In the genomic region with DNA sequence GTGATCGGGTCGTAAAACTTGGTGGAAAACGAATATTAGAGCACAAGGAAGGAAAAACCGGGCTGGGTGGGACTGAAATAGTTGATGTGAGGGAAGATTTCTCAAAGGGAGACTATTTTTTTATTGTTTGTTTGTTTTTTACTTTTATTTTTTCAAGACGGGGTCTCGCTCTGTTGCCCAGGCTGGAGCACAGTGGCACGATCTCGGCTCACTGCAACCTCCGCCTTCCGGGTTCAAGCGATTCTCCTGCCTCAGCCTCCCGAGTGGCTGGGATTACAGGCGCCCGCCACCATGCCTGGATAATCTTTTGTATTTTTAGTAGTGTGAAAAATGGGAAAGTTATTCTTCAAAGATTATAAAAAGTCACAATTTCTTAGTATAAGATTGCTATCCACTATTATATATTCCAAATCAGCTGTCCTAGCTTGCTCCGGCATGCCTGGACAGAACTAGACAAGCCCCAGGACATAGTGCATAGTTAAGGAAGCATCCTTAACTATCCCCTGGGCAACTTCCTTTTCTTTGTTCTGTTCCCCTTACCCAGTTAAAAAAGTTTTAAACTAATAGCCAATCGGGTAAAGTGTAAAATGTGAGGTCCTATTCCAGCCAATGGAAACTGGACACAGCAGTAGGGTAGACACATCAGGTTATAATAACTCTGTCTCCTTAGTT, we compare ENCODE assay signal across 8 cellular contexts. TPM values are rescaled to one million over a fixed set of nuclear protein-coding genes. Genes with fewer than 3 reads are reported as not detected.
DNase-seq lines count a peak whose midpoint lies in the region; ATAC-seq and TF ChIP-seq lines count a peak whose summit lies in the region.
"Not testable (repeated sequence)": the region's sequence is repeated elsewhere in the genome, so short reads cannot be mapped to it uniquely, and the experiment has no call there.

No MANE protein-coding gene starts in this region.

- CTCF ChIA-PET in HEK293 (lab: Yijun Ruan, JAX): interaction anchor here (0.6 to 1.4 kb wide), 3 partner anchors 9 to 33 kb away, joined by 3 to 6 read pairs (median 3); no protein-coding TSS in a partner anchor
- CTCF ChIA-PET in SK-N-SH (lab: Yijun Ruan, JAX): interaction anchor here (1.2 kb wide), 1 partner anchor 84 kb away, joined by 3 read pairs; no protein-coding TSS in a partner anchor

- not testable (repeated sequence) for H3K9me3 ChIP-seq in HEK293 (ENCODE audit: control insufficient read depth, insufficient read depth, low read depth, low read length); SK-N-SH; duodenal mucosa (ENCODE audit: control insufficient read depth in 1 of 2, low read length in 2 of 2)
- H3K9me3 ChIP-seq in left ventricle myocardium inferior (replicated peaks): peaks cover 40% of the 10 kb centered on the region

- H4K20me1 ChIP-seq in SK-N-SH (ENCODE audit: insufficient read depth): not testable (repeated sequence)

- not testable (repeated sequence) for TF ChIP-seq EP300 in SK-N-SH (IDR thresholded peaks at IDR 0.05; ENCODE audit: borderline replicate concordance in 1 of 2, low read depth in 1 of 2, low read length in 1 of 2)

- H3K4me3 ChIP-seq in ACC112 (ENCODE audit: low read depth, low read length) (peak overlapping the region; percentile 68; the same call in 1 of the 2 replicates), HEK293 (ENCODE audit: low read depth, low read length) (peak overlapping the region; percentile 55), SK-N-SH (ENCODE audit: low read depth in 2 of 2, low read length in 1 of 2) (peak overlapping the region; percentile 69 to 74), duodenal mucosa (ENCODE audit: low read depth in 1 of 2, low read length in 2 of 2) (peak overlapping the region; percentile 73 to 78), left ventricle myocardium inferior (peak overlapping the region; percentile 63)

- H3K27me3 Mint-ChIP-seq in activated naive CD4-positive, alpha-beta T cell treated with anti-CD3 and anti-CD28 coated beads, Interleukin-2, amount 50 U/mL, for 24 hours; natural killer cell treated with Interleukin-12 subunit alpha and Interleukin-12 subunit beta and Interleukin-15 and Interleukin-18, amount 100 ng/mL, for 72 hours; stimulated activated memory B cell treated with anti-CD40 and anti-IgM and Interleukin-4, amounts not matched to agents 10 μg/mL and 1 μg/mL and 100 μg/mL, for 72 hours: not testable (repeated sequence)

- not testable (repeated sequence) for H2AFZ ChIP-seq in ACC112 (ENCODE audit: low read length, unreplicated experiment)
- peak overlapping the region; percentile 89 for H2AFZ ChIP-seq in SK-N-SH (ENCODE audit: low read depth)

- H3K4me1 ChIP-seq in ACC112 (ENCODE audit: control insufficient read depth, insufficient read depth, low read length, unreplicated experiment); HEK293 (ENCODE audit: control insufficient read depth, insufficient read depth, low read length); SK-N-SH (ENCODE audit: control insufficient read depth in 1 of 2, insufficient read depth in 2 of 2, low read depth in 1 of 2, low read length in 1 of 2); duodenal mucosa (ENCODE audit: control insufficient read depth in 1 of 2, insufficient read depth in 2 of 2, low read length in 2 of 2): not testable (repeated sequence)
- peaks cover 16% of the 10 kb centered on the region for H3K4me1 ChIP-seq in left ventricle myocardium inferior

- H3K27me3 ChIP-seq in ACC112 (ENCODE audit: insufficient read depth, low read length); SK-N-SH (ENCODE audit: insufficient read depth); duodenal mucosa (ENCODE audit: control insufficient read depth in 1 of 2, insufficient read depth in 2 of 2, low read length in 2 of 2); left ventricle myocardium inferior (ENCODE audit: low read depth): not testable (repeated sequence)

- POLR2A ChIA-PET in HEK293 (lab: Yijun Ruan, JAX): interaction anchor here (0.6 to 2.6 kb wide), 4 partner anchors 15 to 122 kb away, joined by 3 to 12 read pairs (median 4); partner anchors contain the start of genes ATF5, NUP62 and ZNF473
- POLR2A ChIA-PET in SK-N-SH (lab: Yijun Ruan, JAX): interaction anchor here (0.6 kb wide), 1 partner anchor 13 kb away, joined by 3 read pairs; no protein-coding TSS in a partner anchor

- not testable (repeated sequence) for H3K36me3 Mint-ChIP-seq in activated naive CD4-positive, alpha-beta T cell treated with anti-CD3 and anti-CD28 coated beads, Interleukin-2, amount 50 U/mL, for 24 hours; natural killer cell treated with Interleukin-12 subunit alpha and Interleukin-12 subunit beta and Interleukin-15 and Interleukin-18, amount 100 ng/mL, for 72 hours
- H3K36me3 Mint-ChIP-seq in stimulated activated memory B cell treated with anti-CD40 and anti-IgM and Interleukin-4, amounts not matched to agents 10 μg/mL and 1 μg/mL and 100 μg/mL, for 72 hours: peaks cover 23% of the 10 kb centered on the region

- not testable (repeated sequence) for TF ChIP-seq CTCF in HEK293 (tag by site-specific recombination; IDR thresholded peaks at IDR 0.05); SK-N-SH (IDR thresholded peaks at IDR 0.05); left ventricle myocardium inferior (IDR thresholded peaks at IDR 0.05; ENCODE audit: borderline replicate concordance)

- intact Hi-C loops in left ventricle myocardium inferior (cut with micrococcal nuclease): not testable (repeated sequence)

- peak overlapping the region; percentile 97 for H3K4me2 ChIP-seq in SK-N-SH

- not testable (repeated sequence) for H3K9me3 Mint-ChIP-seq in activated naive CD4-positive, alpha-beta T cell treated with anti-CD3 and anti-CD28 coated beads, Interleukin-2, amount 50 U/mL, for 24 hours; natural killer cell treated with Interleukin-12 subunit alpha and Interleukin-12 subunit beta and Interleukin-15 and Interleukin-18, amount 100 ng/mL, for 72 hours; stimulated activated memory B cell treated with anti-CD40 and anti-IgM and Interleukin-4, amounts not matched to agents 10 μg/mL and 1 μg/mL and 100 μg/mL, for 72 hours

- DNase-seq in SK-N-SH; left ventricle myocardium inferior; natural killer cell treated with Interleukin-12 subunit alpha and Interleukin-12 subunit beta and Interleukin-15 and Interleukin-18, amount 100 ng/mL, for 72 hours (ENCODE audit: low spot score): not testable (repeated sequence)

- not testable (repeated sequence) for TF ChIP-seq RAD21 in SK-N-SH (IDR thresholded peaks at IDR 0.05; ENCODE audit: low read length)

- not testable (repeated sequence) for H3K79me2 ChIP-seq in ACC112 (ENCODE audit: control insufficient read depth, insufficient read depth, low read length, unreplicated experiment); SK-N-SH (ENCODE audit: insufficient read depth)

- H3F3A ChIP-seq in SK-N-SH (replicated peaks; ENCODE audit: insufficient read depth): not testable (repeated sequence)

- H3K27ac ChIP-seq in ACC112 (ENCODE audit: low read depth, low read length); HEK293 (ENCODE audit: extremely low read depth, low read depth, low read length); duodenal mucosa (ENCODE audit: low read depth, low read length); left ventricle myocardium inferior (replicated peaks): not testable (repeated sequence)
- peak overlapping the region in 1 of 2 experiments; percentile 68; a peak in 1 of 4 replicates for H3K27ac ChIP-seq in SK-N-SH (ENCODE audit: low read depth in 2 of 2, low read length in 1 of 2)

- not testable (repeated sequence) for ATAC-seq in natural killer cell treated with Interleukin-12 subunit alpha and Interleukin-12 subunit beta and Interleukin-15 and Interleukin-18, amount 100 ng/mL, for 72 hours; stimulated activated memory B cell treated with anti-CD40 and anti-IgM and Interleukin-4, amounts not matched to agents 10 μg/mL and 1 μg/mL and 100 μg/mL, for 72 hours

- not testable (repeated sequence) for H3K27ac Mint-ChIP-seq in activated naive CD4-positive, alpha-beta T cell treated with anti-CD3 and anti-CD28 coated beads, Interleukin-2, amount 50 U/mL, for 24 hours
- H3K27ac Mint-ChIP-seq in natural killer cell treated with Interleukin-12 subunit alpha and Interleukin-12 subunit beta and Interleukin-15 and Interleukin-18, amount 100 ng/mL, for 72 hours: peak overlapping the region; percentile 35 to 37
- H3K27ac Mint-ChIP-seq in stimulated activated memory B cell treated with anti-CD40 and anti-IgM and Interleukin-4, amounts not matched to agents 10 μg/mL and 1 μg/mL and 100 μg/mL, for 72 hours: peak overlapping the region; percentile 50

- H3K9ac ChIP-seq in SK-N-SH (peak overlapping the region; percentile 62), duodenal mucosa (ENCODE audit: low read depth in 1 of 2, low read length in 2 of 2) (peak overlapping the region in 1 of 2 donors; percentile 34)

- H3K4me1 Mint-ChIP-seq in activated naive CD4-positive, alpha-beta T cell treated with anti-CD3 and anti-CD28 coated beads, Interleukin-2, amount 50 U/mL, for 24 hours: peaks cover 16% of the 10 kb centered on the region
- H3K4me1 Mint-ChIP-seq in natural killer cell treated with Interleukin-12 subunit alpha and Interleukin-12 subunit beta and Interleukin-15 and Interleukin-18, amount 100 ng/mL, for 72 hours (ENCODE audit: low read depth in 2 of 2): peaks cover 11 to 21% of the 10 kb centered on the region in 2 donors
- H3K4me1 Mint-ChIP-seq in stimulated activated memory B cell treated with anti-CD40 and anti-IgM and Interleukin-4, amounts not matched to agents 10 μg/mL and 1 μg/mL and 100 μg/mL, for 72 hours: peaks cover 20% of the 10 kb centered on the region

- H3K4me3 Mint-ChIP-seq in activated naive CD4-positive, alpha-beta T cell treated with anti-CD3 and anti-CD28 coated beads, Interleukin-2, amount 50 U/mL, for 24 hours: peak overlapping the region; percentile 84
- peak overlapping the region; percentile 89 for H3K4me3 Mint-ChIP-seq in natural killer cell treated with Interleukin-12 subunit alpha and Interleukin-12 subunit beta and Interleukin-15 and Interleukin-18, amount 100 ng/mL, for 72 hours
- peak overlapping the region; percentile 80 for H3K4me3 Mint-ChIP-seq in stimulated activated memory B cell treated with anti-CD40 and anti-IgM and Interleukin-4, amounts not matched to agents 10 μg/mL and 1 μg/mL and 100 μg/mL, for 72 hours

- 21% methylated on average over 16 of the region's 16 CpGs for WGBS in SK-N-SH (ENCODE audit: low lambda C conversion rate)

- peaks cover 18% of the 10 kb centered on the region for H3K36me3 ChIP-seq in ACC112 (ENCODE audit: insufficient read depth, low read length)
- peaks cover 0 to 21% of the 10 kb centered on the region in 2 experiments; a peak in 1 of 3 replicates for H3K36me3 ChIP-seq in HEK293 (ENCODE audit: control insufficient read depth in 2 of 2, insufficient read depth in 1 of 2, low read length in 2 of 2)
- peaks cover 14 to 17% of the 10 kb centered on the region in 2 experiments for H3K36me3 ChIP-seq in SK-N-SH (replicated peaks in 1 of 2; ENCODE audit: control insufficient read depth in 1 of 2, insufficient read depth in 2 of 2, low read length in 1 of 2)
- not testable (repeated sequence) for H3K36me3 ChIP-seq in duodenal mucosa (ENCODE audit: control insufficient read depth in 1 of 2, insufficient read depth in 2 of 2, low read length in 2 of 2)
- H3K36me3 ChIP-seq in left ventricle myocardium inferior: peaks cover 19% of the 10 kb centered on the region

- not testable (repeated sequence) for H3K9me2 ChIP-seq in SK-N-SH

RNA-seq across cellular contexts. Expression of gene ZNF473, which starts 25.6 kb away (rescaled TPM):
- 5.4 and 5.9 TPM in 2 replicates for polyA plus RNA-seq in SK-N-SH (2012; rRNA removed)
- polyA plus RNA-seq in SK-N-SH (2012; cell fraction: cytosol; rRNA removed): 3.7 and 4.7 TPM in 2 replicates
- 8.2 and 10.7 TPM in 2 replicates for polyA plus RNA-seq in SK-N-SH (2012; cell fraction: nucleus; rRNA removed)
- 2.4 TPM for total RNA-seq in left ventricle myocardium inferior
- total RNA-seq in natural killer cell treated with Interleukin-12 subunit alpha and Interleukin-12 subunit beta and Interleukin-15 and Interleukin-18, amount 100 ng/mL, for 72 hours: 10 to 100 TPM in 1 of 2 donors, 1 to 10 TPM in 1; 6.2 to 10.3 TPM

RNA-seq across cellular contexts. Expression of gene VRK3, which starts 26.2 kb away (rescaled TPM):
- 30.3 and 33.5 TPM in 2 replicates for polyA plus RNA-seq in SK-N-SH (2012; rRNA removed)
- 19.0 and 25.2 TPM in 2 replicates for polyA plus RNA-seq in SK-N-SH (2012; cell fraction: cytosol; rRNA removed)
- polyA plus RNA-seq in SK-N-SH (2012; cell fraction: nucleus; rRNA removed): 51.7 and 57.8 TPM in 2 replicates
- total RNA-seq in left ventricle myocardium inferior: 22.6 TPM
- total RNA-seq in natural killer cell treated with Interleukin-12 subunit alpha and Interleukin-12 subunit beta and Interleukin-15 and Interleukin-18, amount 100 ng/mL, for 72 hours: 10 to 100 TPM; 52.1 to 70.9 TPM
